In the genomic region with DNA sequence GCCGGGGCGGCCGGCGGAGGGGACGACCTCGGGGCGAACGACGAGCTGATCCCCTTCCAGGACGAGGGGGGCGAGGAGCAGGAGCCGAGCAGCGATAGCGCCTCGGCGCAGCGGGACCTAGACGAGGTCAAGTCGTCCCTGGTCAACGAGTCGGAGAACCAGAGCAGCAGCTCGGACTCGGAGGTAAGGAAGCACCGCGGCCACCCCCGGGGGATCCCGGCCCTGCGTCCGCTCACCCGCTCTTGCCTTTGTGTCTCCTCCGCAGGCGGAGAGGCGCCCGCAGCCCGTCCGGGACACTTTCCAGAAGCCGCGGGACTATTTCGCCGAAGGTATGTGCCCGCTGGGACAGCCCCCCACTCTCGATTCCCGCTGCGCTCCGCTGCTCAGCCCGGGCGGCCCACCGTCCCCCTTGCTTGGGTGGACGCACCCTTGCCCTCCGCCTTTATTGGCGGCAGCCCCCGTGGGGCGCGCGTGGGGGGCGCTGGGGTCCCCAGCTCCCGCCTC, we compare ENCODE assay signal across 8 cellular contexts. TPM values are rescaled to one million over a fixed set of nuclear protein-coding genes. Genes with fewer than 3 reads are reported as not detected.
DNase-seq lines count a peak whose midpoint lies in the region; TF ChIP-seq lines count a peak whose summit lies in the region.

No MANE protein-coding gene starts in this region.

- no peak for TF ChIP-seq RAD21 in SK-N-SH (IDR thresholded peaks at IDR 0.05; ENCODE audit: low read length)

- H2AFZ ChIP-seq in SK-N-SH (ENCODE audit: low read depth): peak overlapping the region; percentile 69; the same call in 1 of the 2 replicates

- H3K4me1 ChIP-seq in SK-N-SH (ENCODE audit: control insufficient read depth in 1 of 2, insufficient read depth in 2 of 2, low read depth in 1 of 2, low read length in 1 of 2): peaks cover 0 to 18% of the 10 kb centered on the region in 2 experiments; a peak in 2 of 4 replicates
- peaks cover 5% of the 10 kb centered on the region for H3K4me1 ChIP-seq in mesendoderm (ENCODE audit: control insufficient read depth, low read depth, low read length)

- H2BK5ac ChIP-seq in mesendoderm (ENCODE audit: low read length): no peak overlapping the region

- H3K4ac ChIP-seq in mesendoderm (ENCODE audit: low read depth, low read length): peak overlapping the region; percentile 46

- peaks cover 3% of the 10 kb centered on the region for H3F3A ChIP-seq in SK-N-SH (replicated peaks; ENCODE audit: insufficient read depth)

- H2BK15ac ChIP-seq in mesendoderm (replicated peaks; ENCODE audit: low read depth): no peak overlapping the region

- no peaks in the 10 kb centered on the region for H3K9me3 ChIP-seq in SK-N-SH

- H3K9me2 ChIP-seq in SK-N-SH: no peaks in the 10 kb centered on the region

- peak overlapping the region; percentile 93 for H3K56ac ChIP-seq in mesendoderm (ENCODE audit: low read length)

- H4K8ac ChIP-seq in mesendoderm (ENCODE audit: low read depth, low read length): no peak overlapping the region

- POLR2A ChIA-PET in SK-N-SH (lab: Yijun Ruan, JAX): interaction anchor here (1.1 kb wide), 1 partner anchor 151 kb away, joined by 3 read pairs; no protein-coding TSS in a partner anchor

- H4K20me1 ChIP-seq in SK-N-SH (ENCODE audit: insufficient read depth): no peaks in the 10 kb centered on the region

- H3K79me1 ChIP-seq in mesendoderm (ENCODE audit: low read length): no peaks in the 10 kb centered on the region

- H3K18ac ChIP-seq in mesendoderm (ENCODE audit: low read length): peak overlapping the region; percentile 24

- peak; percentile 16 to 28 for DNase-seq in activated CD4-positive, alpha-beta T cell treated with anti-CD3 and anti-CD28 coated beads, Interleukin-2, amount 50 U/mL, for 48 hours
- DNase-seq in activated CD4-positive, alpha-beta T cell treated with anti-CD3 and anti-CD28 coated beads, Interleukin-2, amount 50 U/mL, for 4 hours: no peak
- DNase-seq in SK-N-SH: peak; percentile 81
- DNase-seq in ecto neural progenitor cell (ENCODE audit: low spot score): peak; percentile 75
- peak; percentile 66 for DNase-seq in mesendoderm
- peak; percentile 48 for DNase-seq in ureter (ENCODE audit: low spot score)
- DNase-seq in T-helper 9 cell: no peak
- DNase-seq in AML-193 (lab: John Stamatoyannopoulos, UW): no peak

- no peak overlapping the region for H2BK120ac ChIP-seq in mesendoderm (ENCODE audit: low read depth, low read length)

- no peak overlapping the region for H2AK5ac ChIP-seq in mesendoderm (ENCODE audit: low read length)

- H3K79me2 ChIP-seq in SK-N-SH (ENCODE audit: insufficient read depth) (peaks cover 12% of the 10 kb centered on the region; the same call in 1 of the 2 replicates), mesendoderm (ENCODE audit: control insufficient read depth, insufficient read depth, low read length) (peaks cover 5% of the 10 kb centered on the region)

- H3K23ac ChIP-seq in mesendoderm (ENCODE audit: low read length): peak overlapping the region; percentile 75

- peak overlapping the region; percentile 91 for H3K4me2 ChIP-seq in SK-N-SH
- H3K4me2 ChIP-seq in mesendoderm (ENCODE audit: low read length): peak overlapping the region; percentile 84

- WGBS in SK-N-SH (ENCODE audit: low lambda C conversion rate): 10% methylated on average over 18 of the region's 57 CpGs
- WGBS in mesendoderm (ENCODE audit: extremely low coverage, insufficient coverage, low lambda C conversion rate): no CpG with 5 or more reads among the region's 57 CpGs

- no peaks in the 10 kb centered on the region for H3K27me3 ChIP-seq in SK-N-SH (ENCODE audit: insufficient read depth)
- peaks cover 7% of the 10 kb centered on the region for H3K27me3 ChIP-seq in mesendoderm (ENCODE audit: insufficient read depth, low read length, poor library complexity)

- H3K36me3 ChIP-seq in SK-N-SH (replicated peaks in 1 of 2; ENCODE audit: control insufficient read depth in 1 of 2, insufficient read depth in 2 of 2, low read length in 1 of 2) (no peaks in the 10 kb centered on the region), mesendoderm (ENCODE audit: control insufficient read depth, insufficient read depth, low read length) (no peaks in the 10 kb centered on the region)

- CTCF ChIA-PET in SK-N-SH (lab: Yijun Ruan, JAX): interaction anchor here (0.6 to 6.5 kb wide), 26 partner anchors 9 to 175 kb away, joined by 3 to 110 read pairs (median 7); no protein-coding TSS in a partner anchor

- H3K9ac ChIP-seq in SK-N-SH (peak overlapping the region; percentile 60), mesendoderm (ENCODE audit: low read length) (peak overlapping the region; percentile 85)

- no peak for TF ChIP-seq EP300 in SK-N-SH (IDR thresholded peaks at IDR 0.05; ENCODE audit: borderline replicate concordance in 1 of 2, low read depth in 1 of 2, low read length in 1 of 2)

- TF ChIP-seq CTCF in SK-N-SH (IDR thresholded peaks at IDR 0.05): no peak

- H3K27ac ChIP-seq in SK-N-SH (ENCODE audit: low read depth in 2 of 2, low read length in 1 of 2): no peak overlapping the region
- peak overlapping the region; percentile 67 for H3K27ac ChIP-seq in mesendoderm (ENCODE audit: low read depth, low read length)

- H3K4me3 ChIP-seq in SK-N-SH (ENCODE audit: low read depth in 2 of 2, low read length in 1 of 2) (peak overlapping the region; percentile 66 to 71), mesendoderm (ENCODE audit: low read length) (peak overlapping the region; percentile 73)

- no peak overlapping the region for H4K5ac ChIP-seq in mesendoderm (ENCODE audit: low read length)

TF ChIP-seq in SK-N-SH, 30 proteins besides CTCF, POLR2A, EP300 and RAD21:
- TF ChIP-seq GATA2 (CRISPR knock-in tag; IDR thresholded peaks at IDR 0.05): no peak
- no peak for TF ChIP-seq SIN3A (IDR thresholded peaks at IDR 0.05; ENCODE audit: borderline replicate concordance, low read depth, low read length)
- no peak for TF ChIP-seq RCOR1 (IDR thresholded peaks at IDR 0.05; ENCODE audit: low read length)
- TF ChIP-seq FOXJ3 (CRISPR knock-in tag; IDR thresholded peaks at IDR 0.05): no peak
- TF ChIP-seq SMC3 (IDR thresholded peaks at IDR 0.05; ENCODE audit: low read depth, low read length): no peak
- TF ChIP-seq EZH2phosphoT487 (IDR thresholded peaks at IDR 0.05; ENCODE audit: borderline replicate concordance, low read depth): no peak
- no peak for TF ChIP-seq JUND (IDR thresholded peaks at IDR 0.05)
TF ChIP-seq in SK-N-SH: peak in this region for 0.

RNA-seq across cellular contexts. Expression of a gene that starts 0.6 kb away (rescaled TPM):
- polyA plus RNA-seq in SK-N-SH (2012; rRNA removed): 1.6 and 3.7 TPM in 2 replicates
- 3.1 and 3.3 TPM in 2 replicates for polyA plus RNA-seq in SK-N-SH (2012; cell fraction: cytosol; rRNA removed)
- polyA plus RNA-seq in SK-N-SH (2012; cell fraction: nucleus; rRNA removed): 9.0 and 11.0 TPM in 2 replicates
- polyA plus RNA-seq in mesendoderm (2013, experiment 1 of 2): 57.4 TPM
- polyA plus RNA-seq in mesendoderm (2013, experiment 2 of 2): 61.2 TPM
- total RNA-seq in ureter: 15.5 TPM

Comparison
In these comparisons a context has a peak if more than half of its experiments do, and no peak if none do; other contexts are left out.
1. DNase-seq: peak in activated CD4-positive, alpha-beta T cell treated with anti-CD3 and anti-CD28 coated beads, Interleukin-2, amount 50 U/mL, for 48 hours (2 of 2), SK-N-SH (single experiment), ecto neural progenitor cell (single experiment), mesendoderm (single experiment) and ureter (single experiment); none in activated CD4-positive, alpha-beta T cell treated with anti-CD3 and anti-CD28 coated beads, Interleukin-2, amount 50 U/mL, for 4 hours (0 of 2), T-helper 9 cell (single experiment) and AML-193 (0 of 2).